ENCODE assay signal across 22 cellular contexts in the genomic region with DNA sequence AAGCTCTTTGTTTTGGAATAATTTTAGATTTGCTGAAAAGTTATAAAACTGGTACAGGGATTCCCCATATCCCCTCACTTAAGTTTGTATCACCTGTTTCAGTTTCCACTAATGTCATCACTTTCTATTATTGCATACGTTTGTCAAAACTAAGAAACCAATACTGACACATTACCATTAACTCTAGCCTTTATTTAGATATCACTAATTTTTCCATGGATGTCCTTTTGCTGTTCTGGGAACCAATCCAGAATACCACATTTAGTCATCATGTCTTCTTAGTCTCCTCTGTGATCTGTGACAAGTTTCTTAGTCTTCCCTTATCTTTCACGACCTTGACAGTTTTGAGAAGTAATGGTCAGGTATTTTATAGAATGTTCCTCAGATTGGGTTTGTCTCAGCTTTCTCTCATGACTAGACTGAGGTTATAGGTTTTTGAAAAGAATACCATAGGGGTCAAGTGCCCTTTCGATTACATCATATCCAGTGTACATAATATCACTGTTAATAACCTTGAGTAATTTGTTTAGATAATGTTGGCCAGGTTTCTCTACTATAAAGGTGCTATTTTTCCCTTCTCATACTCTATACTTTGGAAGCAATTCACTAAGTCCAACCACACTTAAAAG. TPM values are rescaled to one million over a fixed set of nuclear protein-coding genes. Genes with fewer than 3 reads are reported as not detected.
DNase-seq lines count a peak whose midpoint lies in the region; ATAC-seq and TF ChIP-seq lines count a peak whose summit lies in the region.
"Had no signal": no experiment of that assay in that cellular context is flagged by ENCODE, and none has a peak within 500 bp of the region (broad histone marks: within the 10 kb centered on the region; RNA-seq: fewer than 3 reads in every experiment).

No MANE protein-coding gene starts in this region.

- H3K4me1 ChIP-seq in vagina (no peaks in the 10 kb centered on the region), esophagus squamous epithelium (no peaks in the 10 kb centered on the region)
- H3K4me1 ChIP-seq: body of pancreas, prostate gland, testis had no signal

- H3K4me3 ChIP-seq in vagina (no peak overlapping the region), esophagus squamous epithelium (no peak overlapping the region)
- H3K4me3 ChIP-seq: body of pancreas, prostate gland, testis had no signal

- no peaks in the 10 kb centered on the region for H3K9me3 ChIP-seq in vagina
- H3K9me3 ChIP-seq in esophagus squamous epithelium, result no peaks in the 10 kb centered on the region
- H3K9me3 ChIP-seq: body of pancreas, prostate gland, testis had no signal

- WGBS in esophagus squamous epithelium, 2 donors, result 66 to 75% methylated on average over 3 of the region's 3 CpGs

- H3K27me3 ChIP-seq in vagina (no peaks in the 10 kb centered on the region), esophagus squamous epithelium (no peaks in the 10 kb centered on the region)
- H3K27me3 ChIP-seq: body of pancreas, testis had no signal

- TF ChIP-seq POLR2A in vagina (IDR thresholded peaks at IDR 0.05) (no peak), esophagus squamous epithelium (IDR thresholded peaks at IDR 0.05) (no peak)

- TF ChIP-seq CTCF in vagina (IDR thresholded peaks at IDR 0.05) (no peak), esophagus squamous epithelium (IDR thresholded peaks at IDR 0.05) (no peak)

- H3K27ac ChIP-seq in vagina (no peak overlapping the region), esophagus squamous epithelium (no peak overlapping the region)
- H3K27ac ChIP-seq: body of pancreas, prostate gland, testis had no signal

- H3K36me3 ChIP-seq in vagina (no peaks in the 10 kb centered on the region), esophagus squamous epithelium (no peaks in the 10 kb centered on the region)
- H3K36me3 ChIP-seq: prostate gland had no signal

- ATAC-seq in GM18858 (IDR thresholded peaks at IDR 0.05; ENCODE audit: unreplicated experiment), result peak; percentile 47
- peak; percentile 55 for ATAC-seq in GM21515 (IDR thresholded peaks at IDR 0.05; ENCODE audit: unreplicated experiment)
- peak; percentile 65 for ATAC-seq in HG03064 (IDR thresholded peaks at IDR 0.05; ENCODE audit: low read depth, unreplicated experiment)
- no peak for ATAC-seq in HG02840 (IDR thresholded peaks at IDR 0.05; ENCODE audit: low FRiP score, unreplicated experiment)
- no peak for ATAC-seq in sciatic nerve
- ATAC-seq: activated naive CD4-positive, alpha-beta T cell treated with anti-CD3 and anti-CD28 coated beads, Interleukin-2, amount 50 U/mL, for 72 hours; body of pancreas; left colon had no signal

- intact Hi-C loops in vagina (cut with DNase I), result no loop called here
- intact Hi-C loops in esophagus squamous epithelium (cut with DNase I), result no loop called here
- intact Hi-C loops in sciatic nerve (cut with DNase I), result no loop called here

- DNase-seq in NCI-H146 treated with DMSO at 0.1 percent for 48 hours (lab: John Stamatoyannopoulos, UW; ENCODE audit: unreplicated experiment) (peak; percentile 13), vagina (ENCODE audit: extremely low spot score in 2 of 2) (no peak), esophagus squamous epithelium (lab: John Stamatoyannopoulos, UW) (no peak), sciatic nerve (ENCODE audit: low spot score) (no peak)
- DNase-seq: activated CD4-positive, alpha-beta T cell treated with anti-CD3 and anti-CD28 coated beads, Interleukin-2, amount 50 U/mL, for 4 hours; body of pancreas; cortex of kidney; foreskin melanocyte; H7; Karpas-422; left colon; NCI-H1436; NCI-H446; stimulated activated CD4-positive, alpha-beta T cell treated with anti-CD3 and anti-CD28 coated beads, Interleukin-12 subunit alpha, Interleukin-12 subunit beta, amount 100 ng/mL, for 4 hours; SW 1271; testis had no signal

RNA-seq across cellular contexts. Expression of a gene that starts 51.9 kb away (rescaled TPM):
- not detected for total RNA-seq in vagina
- total RNA-seq in esophagus squamous epithelium, result not detected
- not detected for total RNA-seq in sciatic nerve
- total RNA-seq: activated naive CD4-positive, alpha-beta T cell treated with anti-CD3 and anti-CD28 coated beads, Interleukin-2, amount 50 U/mL, for 72 hours; body of pancreas; H7; left colon had no signal

Comparison
In these comparisons a context has a peak if more than half of its experiments do, and no peak if none do; other contexts are left out.
1. ATAC-seq: peak in GM18858 (single experiment), GM21515 (single experiment) and HG03064 (single experiment); none in HG02840 (single experiment) and sciatic nerve (single experiment).